29 cellular contexts compared by ENCODE assay signal in genomic region chr15:66569461-66570137, GRCh38. TPM values are rescaled to one million over a fixed set of nuclear protein-coding genes. Genes with fewer than 3 reads are reported as not detected.
DNase-seq lines count a peak whose midpoint lies in the region; ATAC-seq, FAIRE-seq and TF ChIP-seq lines count a peak whose summit lies in the region.
"Had no signal": no experiment of that assay in that cellular context is flagged by ENCODE, and none has a peak within 500 bp of the region (broad histone marks: within the 10 kb centered on the region; RNA-seq: fewer than 3 reads in every experiment).

No MANE protein-coding gene starts in this region.

- H2BK5ac ChIP-seq in trophoblast cell (ENCODE audit: low read depth, low read length, poor library complexity), result no peak overlapping the region

- no peak overlapping the region for H2BK12ac ChIP-seq in trophoblast cell (ENCODE audit: low read length)

- no peak for TF ChIP-seq CTCF in HepG2 (CRISPR knock-in tag; IDR thresholded peaks at IDR 0.05)

- H4K8ac ChIP-seq in trophoblast cell (ENCODE audit: low read depth, low read length), result no peak overlapping the region

- no peaks in the 10 kb centered on the region for H3K27me3 ChIP-seq in HepG2 (ENCODE audit: control insufficient read depth in 1 of 2, insufficient read depth in 2 of 2, low read length in 2 of 2)
- no peaks in the 10 kb centered on the region for H3K27me3 ChIP-seq in trophoblast cell (ENCODE audit: insufficient read depth, low read length)
- H3K27me3 ChIP-seq: BE2C had no signal

- BruUV-seq in HepG2 (replicated peaks; lab: Mats Ljungman, UMichigan), result no TSS peak

- no peak overlapping the region for H3K23ac ChIP-seq in trophoblast cell (ENCODE audit: low read length)

- TF ChIP-seq EP300 in HepG2 (IDR thresholded peaks at IDR 0.05; ENCODE audit: low read depth in 2 of 2, low read length in 2 of 2), result no peak
- no peak for TF ChIP-seq EP300 in HepG2 (CRISPR knock-in tag; IDR thresholded peaks at IDR 0.05; ENCODE audit: borderline replicate concordance)

- H4K91ac ChIP-seq in trophoblast cell (ENCODE audit: low read depth, low read length), result peak overlapping the region; percentile 21

- H3K36me3 ChIP-seq in HepG2 (replicated peaks in 1 of 2; ENCODE audit: control insufficient read depth in 1 of 2, insufficient read depth in 2 of 2, low read length in 2 of 2) (no peaks in the 10 kb centered on the region), trophoblast cell (ENCODE audit: control insufficient read depth in 1 of 2, insufficient read depth in 2 of 2, low read length in 2 of 2) (no peaks in the 10 kb centered on the region)
- H3K36me3 ChIP-seq: BE2C had no signal

- peaks cover 27% of the 10 kb centered on the region for H3K4me1 ChIP-seq in HepG2 (ENCODE audit: insufficient read depth, low read length)
- peaks cover 13 to 16% of the 10 kb centered on the region in 2 experiments for H3K4me1 ChIP-seq in trophoblast cell (ENCODE audit: control insufficient read depth in 1 of 2, insufficient read depth in 2 of 2, low read length in 2 of 2)

- no peak overlapping the region for H3K14ac ChIP-seq in trophoblast cell (ENCODE audit: low read length)

- no peak overlapping the region for H2AFZ ChIP-seq in HepG2 (ENCODE audit: low read length)
- H2AFZ ChIP-seq in trophoblast cell (ENCODE audit: insufficient read depth, low read length, poor library complexity), result no peak overlapping the region
- H2AFZ ChIP-seq: GM23338 had no signal

- H2BK120ac ChIP-seq in trophoblast cell (ENCODE audit: insufficient read depth, low read length, poor library complexity), result no peak overlapping the region

- no peaks in the 10 kb centered on the region for H4K20me1 ChIP-seq in HepG2 (ENCODE audit: insufficient read depth, low read length)

- ATAC-seq in HepG2 (no peak), GM21619 (IDR thresholded peaks at IDR 0.05; ENCODE audit: unreplicated experiment) (no peak)
- ATAC-seq: GM12878, GM23338, Panc1 had no signal

- H3K4me2 ChIP-seq in HepG2 (ENCODE audit: low read depth, low read length), result peak overlapping the region; percentile 33
- no peak overlapping the region for H3K4me2 ChIP-seq in trophoblast cell (ENCODE audit: low read length)
- H3K4me2 ChIP-seq: GM23338, KMS-11 had no signal

- POLR2A ChIA-PET in HepG2 (lab: Yijun Ruan, JAX), result no interaction called here

- H3K9ac ChIP-seq in HepG2 (ENCODE audit: insufficient read depth, low read depth, low read length), result no peak overlapping the region
- no peak overlapping the region for H3K9ac ChIP-seq in trophoblast cell (ENCODE audit: low read length)
- H3K9ac ChIP-seq: KMS-11 had no signal

- H3K4ac ChIP-seq in trophoblast cell (ENCODE audit: low read depth, low read length), result no peak overlapping the region

- peaks cover 2% of the 10 kb centered on the region for H3K79me1 ChIP-seq in trophoblast cell (ENCODE audit: low read length)

- no peaks in the 10 kb centered on the region for H3K9me3 ChIP-seq in HepG2 (ENCODE audit: low read length)
- peaks cover 4% of the 10 kb centered on the region for H3K9me3 ChIP-seq in trophoblast cell (ENCODE audit: insufficient read depth, low read depth, low read length)
- H3K9me3 ChIP-seq: BE2C had no signal

- CTCF ChIA-PET in HepG2 (lab: Yijun Ruan, JAX; ENCODE audit: low intra/inter-chr PET ratio, low total read pairs), result no interaction called here

- intact Hi-C loops in HepG2 (cut with micrococcal nuclease; ENCODE audit: unreplicated experiment), result loop anchor here (5.0 kb wide), 1 partner anchor 62 kb away; the partner anchor contains the start of gene ZWILCH

- no peak overlapping the region for H3K4me3 ChIP-seq in HepG2 (replicated peaks in 1 of 3; ENCODE audit: insufficient read depth in 1 of 3, low read depth in 2 of 3, low read length in 3 of 3)
- no peak overlapping the region for H3K4me3 ChIP-seq in trophoblast cell (ENCODE audit: low read depth, low read length)
- H3K4me3 ChIP-seq: GM12878, GM23338 had no signal

- no peak overlapping the region for H3K18ac ChIP-seq in trophoblast cell (ENCODE audit: low read length)

- in situ Hi-C loops in HepG2 (cut with HindIII; ENCODE audit: extremely low pct_ligation_motif_present, low pct_unique_long_range_greater_than_20kb), result no loop called here

- no peak for TF ChIP-seq POLR2A in HepG2 (IDR thresholded peaks at IDR 0.05; ENCODE audit: insufficient read depth in 1 of 2, low read depth in 2 of 2, low read length in 2 of 2)

- H3K27ac ChIP-seq in HepG2 (ENCODE audit: extremely low read length, insufficient read depth, low read length), result no peak overlapping the region
- no peak overlapping the region for H3K27ac ChIP-seq in trophoblast cell (ENCODE audit: low read depth, low read length)
- H3K27ac ChIP-seq: 22Rv1, KMS-11, RWPE1 had no signal

- no peak overlapping the region for H2AK5ac ChIP-seq in trophoblast cell (ENCODE audit: low read length)

- TF ChIP-seq RAD21 in HepG2 (CRISPR knock-in tag; IDR thresholded peaks at IDR 0.05), result no peak

- 42% methylated on average over 8 of the region's 9 CpGs for WGBS in HepG2 (ENCODE audit: low lambda C conversion rate)
- WGBS in trophoblast cell (ENCODE audit: extremely low coverage, insufficient coverage, insufficient read length), result no CpG with 5 or more reads among the region's 9 CpGs

- peak; percentile 32 for DNase-seq in activated CD8-positive, alpha-beta memory T cell treated with anti-CD3 and anti-CD28 coated beads for 24 hours
- no peak for DNase-seq in activated CD8-positive, alpha-beta memory T cell treated with anti-CD3 and anti-CD28 coated beads, Interleukin-2, amount 50 U/mL, for 4 hours
- DNase-seq in HepG2 (ENCODE audit: low spot score) (no peak), trophoblast cell (no peak), NCI-H748 treated with DMSO at 0.1 percent for 48 hours (lab: John Stamatoyannopoulos, UW) (no peak), HPDE6-E6E7 (ENCODE audit: extremely low spot score) (no peak), SIG-M5 treated with dmso at 0.1 percent for 504 hours (lab: John Stamatoyannopoulos, UW; ENCODE audit: unreplicated experiment) (no peak)
- DNase-seq: BE2C; CD8-positive, alpha-beta memory T cell; DMS 273 treated with DMSO at 0.1 percent for 48 hours; DMS79; EL; GDM1; H9; MM.1S; NCI-H2029; NCI-H446; NCI-H526; SHP77 had no signal

- H4K12ac ChIP-seq in trophoblast cell (ENCODE audit: low read depth, low read length), result no peak overlapping the region

- no peaks in the 10 kb centered on the region for H3K79me2 ChIP-seq in HepG2 (ENCODE audit: insufficient read depth, low read length)
- H3K79me2 ChIP-seq in trophoblast cell (ENCODE audit: control insufficient read depth, insufficient read depth, low read length, poor library complexity), result no peaks in the 10 kb centered on the region

- FAIRE-seq in HepG2 (lab: Jason Lieb, UNC), result no peak
- FAIRE-seq: GM12878 had no signal

TF ChIP-seq in HepG2, 621 proteins besides CTCF, POLR2A, EP300 and RAD21:
- TF ChIP-seq ZNF12 (CRISPR knock-in tag; IDR thresholded peaks at IDR 0.05), result peak; percentile 88
- TF ChIP-seq, protein P1, sequence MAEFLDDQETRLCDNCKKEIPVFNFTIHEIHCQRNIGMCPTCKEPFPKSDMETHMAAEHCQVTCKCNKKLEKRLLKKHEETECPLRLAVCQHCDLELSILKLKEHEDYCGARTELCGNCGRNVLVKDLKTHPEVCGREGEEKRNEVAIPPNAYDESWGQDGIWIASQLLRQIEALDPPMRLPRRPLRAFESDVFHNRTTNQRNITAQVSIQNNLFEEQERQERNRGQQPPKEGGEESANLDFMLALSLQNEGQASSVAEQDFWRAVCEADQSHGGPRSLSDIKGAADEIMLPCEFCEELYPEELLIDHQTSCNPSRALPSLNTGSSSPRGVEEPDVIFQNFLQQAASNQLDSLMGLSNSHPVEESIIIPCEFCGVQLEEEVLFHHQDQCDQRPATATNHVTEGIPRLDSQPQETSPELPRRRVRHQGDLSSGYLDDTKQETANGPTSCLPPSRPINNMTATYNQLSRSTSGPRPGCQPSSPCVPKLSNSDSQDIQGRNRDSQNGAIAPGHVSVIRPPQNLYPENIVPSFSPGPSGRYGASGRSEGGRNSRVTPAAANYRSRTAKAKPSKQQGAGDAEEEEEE (CRISPR knock-in tag; IDR thresholded peaks at IDR 0.05; ENCODE audit: borderline replicate concordance), result no peak
- no peak for TF ChIP-seq DNMT1 (CRISPR knock-in tag; IDR thresholded peaks at IDR 0.05)

RNA-seq across cellular contexts. Expression of gene LCTL, which starts 3.8 kb away (rescaled TPM):
- 1.1 and 1.4 TPM in 2 replicates for total RNA-seq in HepG2 (2016; rRNA removed; fragmentation: Illumina TruSeq; extraction: Trizol)
- 0.09 and 0.20 TPM in 2 replicates for total RNA-seq in HepG2 (2016; cell fraction: cytosol; rRNA removed; fragmentation: Illumina TruSeq; extraction: Trizol; ENCODE audit: low read depth)
- total RNA-seq in HepG2 (2016; cell fraction: insoluble cytoplasmic fraction; rRNA removed; fragmentation: Illumina TruSeq; extraction: Trizol), result 1.0 and 1.1 TPM in 2 replicates
- total RNA-seq in HepG2 (2016; cell fraction: membrane; rRNA removed; fragmentation: Illumina TruSeq; extraction: Trizol), result 0.21 and 0.37 TPM in 2 replicates
- 0.40 and 0.41 TPM in 2 replicates for total RNA-seq in HepG2 (2016; cell fraction: nucleus; rRNA removed; fragmentation: Illumina TruSeq; extraction: Trizol)
- polyA plus RNA-seq in HepG2 (2011; rRNA removed), result 0.54 and 0.96 TPM in 2 replicates
- 1.0 and 1.6 TPM in 2 replicates for polyA plus RNA-seq in HepG2 (2011; cell fraction: cytosol; rRNA removed)
- polyA plus RNA-seq in HepG2 (2011; cell fraction: nucleus; rRNA removed), result 0.43 and 0.95 TPM in 2 replicates
- polyA plus RNA-seq in HepG2 (2012), result 0.15 and 0.31 TPM in 2 replicates
- polyA plus RNA-seq in HepG2 (2016; cell fraction: cytosol; fragmentation: Illumina TruSeq; extraction: Trizol; ENCODE audit: low read depth), result 0.09 and 0.10 TPM in 2 replicates
- 0.98 and 1.1 TPM in 2 replicates for polyA plus RNA-seq in HepG2 (2016; cell fraction: insoluble cytoplasmic fraction; fragmentation: Illumina TruSeq; extraction: Trizol; ENCODE audit: low read depth)
- polyA plus RNA-seq in HepG2 (2016; cell fraction: membrane; fragmentation: Illumina TruSeq; extraction: Trizol; ENCODE audit: low read depth), result 0.08 and 0.29 TPM in 2 replicates
- 0.57 and 0.70 TPM in 2 replicates for polyA plus RNA-seq in HepG2 (2016; cell fraction: nucleus; fragmentation: Illumina TruSeq; extraction: Trizol; ENCODE audit: insufficient read depth, low read depth)
- 0.46 TPM in 1 of 2 replicates, not detected in the other for polyA minus RNA-seq in HepG2 (2011; rRNA and poly(A)+ RNA removed; ENCODE audit: low replicate concordance)
- 0.97 TPM in 1 of 2 replicates, not detected in the other for polyA minus RNA-seq in HepG2 (2011; cell fraction: cytosol; rRNA and poly(A)+ RNA removed)
- 0.37 and 0.64 TPM in 2 replicates for polyA minus RNA-seq in HepG2 (2011; cell fraction: nucleus; rRNA and poly(A)+ RNA removed)
- polyA plus RNA-seq in trophoblast cell (2013), result 0.40 TPM in 2 replicates
- total RNA-seq: CD8-positive, alpha-beta memory T cell; GM12878; OCI-LY7 had no signal
- polyA plus RNA-seq: CD14-positive monocyte; CD8-positive, alpha-beta memory T cell; IgD-negative memory B cell had no signal
